Comparison of ENCODE assay signal across 2 cellular contexts in genomic region chr17:82079001-82079677, GRCh38.
TF ChIP-seq lines count a peak whose summit lies in the region.

No MANE protein-coding gene starts in this region.

TF ChIP-seq in GM12891, 5 proteins besides CTCF, POLR2A, EP300 and RAD21:
- 0 out of 2 replicates have a peak, but pooled peaks have one; percentile 19 for TF ChIP-seq POLR2AphosphoS5 (IDR thresholded peaks at IDR 0.05; ENCODE audit: low read depth, low read length)
- TF ChIP-seq POU2F2 (IDR thresholded peaks at IDR 0.05; ENCODE audit: low read depth, low read length), result no peak

TF ChIP-seq in GM12878, 131 proteins besides CTCF, POLR2A, EP300 and RAD21:
- TF ChIP-seq WRNIP1 (IDR thresholded peaks at IDR 0.05; ENCODE audit: borderline replicate concordance, low read depth, low read length), result no peak
- TF ChIP-seq LARP7 (IDR thresholded peaks at IDR 0.05), result no peak
- TF ChIP-seq IRF4 (IDR thresholded peaks at IDR 0.05; ENCODE audit: low read depth, low read length), result no peak
- TF ChIP-seq NFYA (IDR thresholded peaks at IDR 0.05; ENCODE audit: borderline replicate concordance, low read depth, low read length), result no peak
- TF ChIP-seq TCF3 (IDR thresholded peaks at IDR 0.05; ENCODE audit: borderline replicate concordance, insufficient read depth, low read depth, low read length), result no peak
- no peak for TF ChIP-seq RB1 (IDR thresholded peaks at IDR 0.05; ENCODE audit: borderline replicate concordance)
- no peak for TF ChIP-seq JUND (IDR thresholded peaks at IDR 0.05; ENCODE audit: low read depth, low read length)
- no peak for TF ChIP-seq ZBTB33 (IDR thresholded peaks at IDR 0.05)
- no peak for TF ChIP-seq TARDBP (IDR thresholded peaks at IDR 0.05; ENCODE audit: borderline replicate concordance)
TF ChIP-seq in GM12878: peak in this region for 0.
